Comparison of ENCODE assay signal across 8 cellular contexts in genomic region chr6:41428402-41428994, GRCh38.
DNase-seq lines count a peak whose midpoint lies in the region; ATAC-seq, FAIRE-seq and TF ChIP-seq lines count a peak whose summit lies in the region.

No MANE protein-coding gene starts in this region.

- 88% methylated on average over 21 of the region's 28 CpGs for WGBS in A549 (ENCODE audit: missing lambda C conversion rate)
- WGBS in HUES64, result 9% methylated on average over 21 of the region's 28 CpGs

- CTCF ChIA-PET in A549 (lab: Yijun Ruan, JAX), result interaction anchor here (0.8 to 2.1 kb wide), 6 partner anchors 10 to 167 kb away, joined by 3 to 6 read pairs (median 3); no protein-coding TSS in a partner anchor

- H3K4me1 Mint-ChIP-seq in chondrocyte (ENCODE audit: low read depth) (peaks cover 24% of the 10 kb centered on the region), naive B cell (peaks cover 16 to 19% (median 18%) of the 10 kb centered on the region in 3 donors)

- TF ChIP-seq POLR2A in A549 (IDR thresholded peaks at IDR 0.05; ENCODE audit: low read length), result no peak

- H3K27me3 Mint-ChIP-seq in chondrocyte (ENCODE audit: low read depth) (peaks cover 2% of the 10 kb centered on the region), naive B cell (peaks cover 0 to 3% (median 2%) of the 10 kb centered on the region in 3 donors)

- H3K27ac ChIP-seq in A549, result peak overlapping the region; percentile 69 to 95
- H3K27ac ChIP-seq in HUES64 (ENCODE audit: low read depth, low read length), result no peak overlapping the region

- no peaks in the 10 kb centered on the region for H3K36me3 ChIP-seq in HUES64 (ENCODE audit: insufficient read depth, low read length)

- H3K4me1 ChIP-seq in A549 (peaks cover 15% of the 10 kb centered on the region), HUES64 (ENCODE audit: insufficient read depth, low read length) (peaks cover 35% of the 10 kb centered on the region)

- FAIRE-seq in A549 (lab: Jason Lieb, UNC), result no peak

- H3K4me3 Mint-ChIP-seq in chondrocyte (ENCODE audit: unreplicated experiment) (peak overlapping the region; percentile 41), naive B cell (peak overlapping the region in 7 of 8 donors; percentile 74 to 91 (median 85))

- TF ChIP-seq CTCF in A549 (IDR thresholded peaks at IDR 0.05) (no peak), chondrocyte (IDR thresholded peaks at IDR 0.05) (no peak)

- H3K9me3 Mint-ChIP-seq in chondrocyte (ENCODE audit: low read depth) (no peaks in the 10 kb centered on the region), naive B cell (no peaks in the 10 kb centered on the region)

- POLR2A ChIA-PET in A549 (lab: Yijun Ruan, JAX), result interaction anchor here (0.8 kb wide), 1 partner anchor 295 kb away, joined by 3 read pairs; no protein-coding TSS in a partner anchor

- H3K4me3 ChIP-seq in A549 (peak overlapping the region; percentile 35), HUES64 (ENCODE audit: low read length) (peak overlapping the region; percentile 53)

- TF ChIP-seq RAD21 in A549 (conservative IDR thresholded peaks at IDR 0.05 in 1 of 2, IDR thresholded peaks at IDR 0.05 in 1 of 2), result no peak

- no peak for ATAC-seq in A549
- no peak for ATAC-seq in naive B cell (ENCODE audit: low read depth in 2 of 2)
- no peak for ATAC-seq in HG02840 (IDR thresholded peaks at IDR 0.05; ENCODE audit: low FRiP score, unreplicated experiment)

- TF ChIP-seq EP300 in A549 (IDR thresholded peaks at IDR 0.05), result no peak

- DNase-seq in A549 (ENCODE audit: low read depth in 1 of 2, low spot score in 1 of 2), result no peak
- DNase-seq in chondrocyte (ENCODE audit: low spot score), result no peak
- DNase-seq in naive B cell, result no peak
- no peak for DNase-seq in activated CD4-positive, CD25-positive, alpha-beta regulatory T cell (lab: John Stamatoyannopoulos, UW)
- no peak for DNase-seq in SKM-1 (lab: John Stamatoyannopoulos, UW; ENCODE audit: unreplicated experiment)
- no peak for DNase-seq in stimulated activated CD4-positive, alpha-beta T cell treated with anti-CD3 and anti-CD28 coated beads, Interleukin-4, amount 100 ng/mL, for 4 hours

- H3K9me3 ChIP-seq in A549 (no peaks in the 10 kb centered on the region), HUES64 (ENCODE audit: insufficient read depth, low read depth, low read length) (no peaks in the 10 kb centered on the region)

- peak overlapping the region; percentile 76 for H3K4me2 ChIP-seq in A549

- peaks cover 81% of the 10 kb centered on the region for H3K27me3 ChIP-seq in HUES64 (ENCODE audit: insufficient read depth, low read length)

- no peaks in the 10 kb centered on the region for H3K36me3 Mint-ChIP-seq in chondrocyte (ENCODE audit: low read depth)
- no peaks in the 10 kb centered on the region for H3K36me3 Mint-ChIP-seq in naive B cell

- no peak overlapping the region for H3K27ac Mint-ChIP-seq in chondrocyte (ENCODE audit: unreplicated experiment)
- H3K27ac Mint-ChIP-seq in naive B cell, result peak overlapping the region in 5 of 6 donors; percentile 7 to 92 (median 70)

- no peak overlapping the region for H3K9ac ChIP-seq in HUES64 (ENCODE audit: low read depth, low read length)

TF ChIP-seq in A549, 52 proteins besides CTCF, POLR2A, EP300 and RAD21:
- TF ChIP-seq HEYL (CRISPR knock-in tag; IDR thresholded peaks at IDR 0.05) (no peak), KDM1A (IDR thresholded peaks at IDR 0.05; ENCODE audit: low read depth) (no peak)
